24 cellular contexts compared by ENCODE assay signal in genomic region chr11:79471071-79471470, GRCh38. TPM values are rescaled to one million over a fixed set of nuclear protein-coding genes. Genes with fewer than 3 reads are reported as not detected.
"Had no signal": no experiment of that assay in that cellular context is flagged by ENCODE, and none has a peak within 500 bp of the region (broad histone marks: within the 10 kb centered on the region; RNA-seq: fewer than 3 reads in every experiment).

No MANE protein-coding gene starts in this region.

- ATAC-seq: activated CD4-positive, alpha-beta T cell treated with anti-CD3 and anti-CD28 coated beads for 36 hours; heart left ventricle; left lung; naive thymus-derived CD4-positive, alpha-beta T cell; stimulated activated naive B cell treated with anti-CD40 and anti-IgM and Interleukin-4, amounts not matched to agents 10 μg/mL and 1 μg/mL and 100 μg/mL, for 72 hours; T-cell had no signal

- H3K36me3 Mint-ChIP-seq: activated naive CD8-positive, alpha-beta T cell treated with anti-CD3 and anti-CD28 coated beads, Interleukin-2, amount 10 ng/mL, durations not matched to agents 7 days and 5 days; immature natural killer cell; naive thymus-derived CD4-positive, alpha-beta T cell; T-cell had no signal

- H3K27me3 Mint-ChIP-seq: activated naive CD8-positive, alpha-beta T cell treated with anti-CD3 and anti-CD28 coated beads, Interleukin-2, amount 10 ng/mL, durations not matched to agents 7 days and 5 days had no signal

- DNase-seq: activated CD4-positive, alpha-beta T cell treated with anti-CD3 and anti-CD28 coated beads for 36 hours; activated CD4-positive, alpha-beta T cell treated with anti-CD3 and anti-CD28 coated beads, Interleukin-2, amount 50 U/mL, for 4 hours; activated naive CD4-positive, alpha-beta T cell treated with anti-CD3 and anti-CD28 coated beads for 36 hours; activated naive CD8-positive, alpha-beta T cell treated with anti-CD3 and anti-CD28 coated beads, Interleukin-2, amount 10 ng/mL, durations not matched to agents 7 days and 5 days; activated T-cell treated with anti-CD3 and anti-CD28 coated beads, Interleukin-2, amount 50 U/mL, for 48 hours; amygdala; effector CD8-positive, alpha-beta T cell; heart left ventricle; immature natural killer cell; kidney glomerular epithelial cell; left lung; naive thymus-derived CD4-positive, alpha-beta T cell; retina; sigmoid colon; stimulated activated CD4-positive, alpha-beta T cell treated with anti-CD3 and anti-CD28 coated beads, Interleukin-15, amount 100 ng/mL, for 24 hours; stimulated activated CD8-positive, alpha-beta memory T cell treated with anti-CD3 and anti-CD28 coated beads, Interleukin-4, amount 100 ng/mL, for 48 hours; stimulated activated naive B cell treated with anti-CD40 and anti-IgM and Interleukin-4, amounts not matched to agents 10 μg/mL and 1 μg/mL and 100 μg/mL, for 72 hours; T-cell; uterus had no signal

- H3K27ac ChIP-seq: cardiac muscle cell, heart left ventricle, left lung, sigmoid colon, uterus had no signal

- H3K4me1 Mint-ChIP-seq: activated CD4-positive, alpha-beta T cell treated with anti-CD3 and anti-CD28 coated beads for 36 hours; activated naive CD8-positive, alpha-beta T cell treated with anti-CD3 and anti-CD28 coated beads, Interleukin-2, amount 10 ng/mL, durations not matched to agents 7 days and 5 days; immature natural killer cell; naive thymus-derived CD4-positive, alpha-beta T cell; stimulated activated naive B cell treated with anti-CD40 and anti-IgM and Interleukin-4, amounts not matched to agents 10 μg/mL and 1 μg/mL and 100 μg/mL, for 72 hours; T-cell had no signal

- H3K9me3 Mint-ChIP-seq: activated naive CD8-positive, alpha-beta T cell treated with anti-CD3 and anti-CD28 coated beads, Interleukin-2, amount 10 ng/mL, durations not matched to agents 7 days and 5 days; dendritic cell treated with granulocyte-macrophage colony-stimulating factor and Interleukin-4, amounts not matched to agents 40 ng/mL and 50 ng/mL, for 4 days; T-helper 2 cell treated with Interferon-gamma antibody and Interleukin-4, amounts not matched to agents 5 μg/mL and 100 μg/mL, for 36 hours had no signal

- H3K4me3 Mint-ChIP-seq: activated CD4-positive, alpha-beta T cell treated with anti-CD3 and anti-CD28 coated beads for 36 hours; activated naive CD4-positive, alpha-beta T cell treated with anti-CD3 and anti-CD28 coated beads for 36 hours; activated naive CD8-positive, alpha-beta T cell treated with anti-CD3 and anti-CD28 coated beads, Interleukin-2, amount 10 ng/mL, durations not matched to agents 7 days and 5 days; dendritic cell treated with granulocyte-macrophage colony-stimulating factor and Interleukin-4, amounts not matched to agents 40 ng/mL and 50 ng/mL, for 4 days; immature natural killer cell; naive thymus-derived CD4-positive, alpha-beta T cell; neural crest cell; stimulated activated naive B cell treated with anti-CD40 and anti-IgM and Interleukin-4, amounts not matched to agents 10 μg/mL and 1 μg/mL and 100 μg/mL, for 72 hours; T-cell; T-helper 2 cell treated with Interferon-gamma antibody and Interleukin-4, amounts not matched to agents 5 μg/mL and 100 μg/mL, for 36 hours had no signal

- H3K27ac Mint-ChIP-seq: activated CD4-positive, alpha-beta T cell treated with anti-CD3 and anti-CD28 coated beads for 36 hours; activated naive CD4-positive, alpha-beta T cell treated with anti-CD3 and anti-CD28 coated beads for 36 hours; activated naive CD8-positive, alpha-beta T cell treated with anti-CD3 and anti-CD28 coated beads, Interleukin-2, amount 10 ng/mL, durations not matched to agents 7 days and 5 days; dendritic cell treated with granulocyte-macrophage colony-stimulating factor and Interleukin-4, amounts not matched to agents 40 ng/mL and 50 ng/mL, for 4 days; immature natural killer cell; naive thymus-derived CD4-positive, alpha-beta T cell; progenitor cell of endocrine pancreas; stimulated activated naive B cell treated with anti-CD40 and anti-IgM and Interleukin-4, amounts not matched to agents 10 μg/mL and 1 μg/mL and 100 μg/mL, for 72 hours; T-cell; T-helper 2 cell treated with Interferon-gamma antibody and Interleukin-4, amounts not matched to agents 5 μg/mL and 100 μg/mL, for 36 hours had no signal

RNA-seq across cellular contexts. Expression of gene TENM4, which starts 30.2 kb away (rescaled TPM):
- total RNA-seq: activated CD4-positive, alpha-beta T cell treated with anti-CD3 and anti-CD28 coated beads for 36 hours; activated naive CD4-positive, alpha-beta T cell treated with anti-CD3 and anti-CD28 coated beads for 36 hours; activated naive CD8-positive, alpha-beta T cell treated with anti-CD3 and anti-CD28 coated beads, Interleukin-2, amount 10 ng/mL, durations not matched to agents 7 days and 5 days had no signal
